ENCODE assay signal across 36 cellular contexts in genomic region chr5:107367480-107367879, GRCh38.
"Had no signal": no experiment of that assay in that cellular context is flagged by ENCODE, and none has a peak within 500 bp of the region (broad histone marks: within the 10 kb centered on the region; RNA-seq: fewer than 3 reads in every experiment).

No MANE protein-coding gene starts in this region.

- H3K27me3 Mint-ChIP-seq: activated CD4-positive, alpha-beta memory T cell treated with anti-CD3 and anti-CD28 coated beads for 36 hours; activated naive CD4-positive, alpha-beta T cell treated with anti-CD3 and anti-CD28 coated beads, Interleukin-2, amount 50 U/mL, for 24 hours; central memory CD8-positive, alpha-beta T cell; dendritic cell treated with granulocyte-macrophage colony-stimulating factor and Interleukin-4, amounts not matched to agents 40 ng/mL and 50 ng/mL, for 4 days had no signal

- H3K4me3 ChIP-seq: adrenal gland, body of pancreas, breast epithelium, cardiac muscle cell, coronary artery, dorsolateral prefrontal cortex had no signal

- H3K36me3 ChIP-seq: adrenal gland, breast epithelium, cardiac muscle cell, WERI-Rb-1 had no signal

- H3K9me3 Mint-ChIP-seq: activated B cell treated with CpG ODN at 0.5 μM for 24 hours; activated CD4-positive, alpha-beta memory T cell treated with anti-CD3 and anti-CD28 coated beads for 36 hours; activated CD4-positive, alpha-beta T cell treated with anti-CD3 and anti-CD28 coated beads, Interleukin-2, amount 10 ng/mL, durations not matched to agents 24 days and 14 days; activated naive CD4-positive, alpha-beta T cell treated with anti-CD3 and anti-CD28 coated beads for 36 hours; activated naive CD4-positive, alpha-beta T cell treated with anti-CD3 and anti-CD28 coated beads, Interleukin-2, amount 50 U/mL, for 24 hours; activated naive CD8-positive, alpha-beta T cell treated with anti-CD3 and anti-CD28 coated beads for 36 hours; activated naive CD8-positive, alpha-beta T cell treated with anti-CD3 and anti-CD28 coated beads, Interleukin-2, amount 50 U/mL, for 24 hours; activated T-helper 1 cell treated with anti-CD3 and anti-CD28 coated beads, Interleukin-12 subunit alpha, Interleukin-12 subunit beta, Interleukin-2, Interleukin-4 antibody, amounts not matched to agents 30 ng/mL and 10 ng/mL and 1 ng/mL, durations not matched to agents 14 hours and 24 hours and 36 hours; activated T-helper 2 cell treated with anti-CD3 and anti-CD28 coated beads, Interferon-gamma antibody, Interleukin-2, Interleukin-4, amounts not matched to agents 10 μg/mL and 5 μg/mL and 100 μg/mL, durations not matched to agents 14 hours and 24 hours and 36 hours; central memory CD8-positive, alpha-beta T cell; dendritic cell treated with granulocyte-macrophage colony-stimulating factor and Interleukin-4, amounts not matched to agents 40 ng/mL and 50 ng/mL, for 4 days; T-cell; T-helper 1 cell treated with Interleukin-12 subunit alpha and Interleukin-12 subunit beta and Interleukin-4 antibody, amounts not matched to agents 30 μg/mL and 1 μg/mL, for 36 hours; T-helper 2 cell treated with Interferon-gamma antibody and Interleukin-4, amounts not matched to agents 5 μg/mL and 100 μg/mL, for 36 hours had no signal

- H3K27me3 ChIP-seq: adrenal gland, body of pancreas, breast epithelium, cardiac muscle cell, dorsolateral prefrontal cortex had no signal

- DNase-seq: activated B cell treated with CpG ODN at 0.5 μM for 24 hours; activated CD4-positive, alpha-beta memory T cell treated with anti-CD3 and anti-CD28 coated beads for 36 hours; activated CD4-positive, alpha-beta T cell treated with anti-CD3 and anti-CD28 coated beads for 36 hours; activated CD4-positive, alpha-beta T cell treated with anti-CD3 and anti-CD28 coated beads, Interleukin-2, amount 10 ng/mL, durations not matched to agents 24 days and 14 days; activated CD4-positive, CD25-positive, alpha-beta regulatory T cell treated with anti-CD3 and anti-CD28 coated beads, Interleukin-2, amount 50 U/mL, for 72 hours; activated CD8-positive, alpha-beta memory T cell treated with anti-CD3 and anti-CD28 coated beads, Interleukin-2, amount 10 ng/mL, durations not matched to agents 7 days and 5 days; activated CD8-positive, alpha-beta memory T cell treated with anti-CD3 and anti-CD28 coated beads, Interleukin-2, amount 50 U/mL, for 4 hours; activated CD8-positive, alpha-beta T cell treated with anti-CD3 and anti-CD28 coated beads, Interleukin-2, amount 10 ng/mL, durations not matched to agents 7 days and 5 days; activated effector memory CD4-positive, alpha-beta T cell treated with anti-CD3 and anti-CD28 coated beads, Interleukin-2, amount 50 U/mL, for 16 hours; activated naive CD4-positive, alpha-beta T cell treated with anti-CD3 and anti-CD28 coated beads for 36 hours; activated naive CD8-positive, alpha-beta T cell treated with anti-CD3 and anti-CD28 coated beads for 36 hours; activated naive CD8-positive, alpha-beta T cell treated with anti-CD3 and anti-CD28 coated beads, Interleukin-2, amount 50 U/mL, for 24 hours; activated T-cell treated with anti-CD3 and anti-CD28 coated beads, Interleukin-2, amount 50 U/mL, for 1 hour; activated T-cell treated with anti-CD3 and anti-CD28 coated beads, Interleukin-2, amount 50 U/mL, for 48 hours; adrenal gland; amygdala; aorta; body of pancreas; dorsolateral prefrontal cortex; effector CD8-positive, alpha-beta T cell; foreskin fibroblast; head of caudate nucleus; T-cell; T1000; WERI-Rb-1 had no signal

- H3K4me1 Mint-ChIP-seq: activated naive CD8-positive, alpha-beta T cell treated with anti-CD3 and anti-CD28 coated beads for 36 hours had no signal

- H3K36me3 Mint-ChIP-seq: activated CD4-positive, alpha-beta memory T cell treated with anti-CD3 and anti-CD28 coated beads for 36 hours; activated CD8-positive, alpha-beta memory T cell treated with anti-CD3 and anti-CD28 coated beads, Interleukin-2, amount 10 ng/mL, durations not matched to agents 7 days and 5 days; activated naive CD4-positive, alpha-beta T cell treated with anti-CD3 and anti-CD28 coated beads, Interleukin-2, amount 50 U/mL, for 24 hours; activated naive CD8-positive, alpha-beta T cell treated with anti-CD3 and anti-CD28 coated beads for 36 hours; T-cell had no signal

- H3K27ac Mint-ChIP-seq: activated B cell treated with CpG ODN at 0.5 μM for 24 hours; activated CD4-positive, alpha-beta memory T cell treated with anti-CD3 and anti-CD28 coated beads for 36 hours; activated CD4-positive, alpha-beta T cell treated with anti-CD3 and anti-CD28 coated beads for 36 hours; activated CD4-positive, alpha-beta T cell treated with anti-CD3 and anti-CD28 coated beads, Interleukin-2, amount 10 ng/mL, durations not matched to agents 24 days and 14 days; activated CD8-positive, alpha-beta memory T cell treated with anti-CD3 and anti-CD28 coated beads, Interleukin-2, amount 10 ng/mL, durations not matched to agents 7 days and 5 days; activated CD8-positive, alpha-beta T cell treated with anti-CD3 and anti-CD28 coated beads, Interleukin-2, amount 10 ng/mL, durations not matched to agents 7 days and 5 days; activated naive CD4-positive, alpha-beta T cell treated with anti-CD3 and anti-CD28 coated beads for 36 hours; activated naive CD4-positive, alpha-beta T cell treated with anti-CD3 and anti-CD28 coated beads, Interleukin-2, amount 50 U/mL, for 24 hours; activated naive CD8-positive, alpha-beta T cell treated with anti-CD3 and anti-CD28 coated beads for 36 hours; activated naive CD8-positive, alpha-beta T cell treated with anti-CD3 and anti-CD28 coated beads, Interleukin-2, amount 50 U/mL, for 24 hours; activated T-helper 1 cell treated with anti-CD3 and anti-CD28 coated beads, Interleukin-12 subunit alpha, Interleukin-12 subunit beta, Interleukin-2, Interleukin-4 antibody, amounts not matched to agents 30 ng/mL and 10 ng/mL and 1 ng/mL, durations not matched to agents 14 hours and 24 hours and 36 hours; activated T-helper 2 cell treated with anti-CD3 and anti-CD28 coated beads, Interferon-gamma antibody, Interleukin-2, Interleukin-4, amounts not matched to agents 10 μg/mL and 5 μg/mL and 100 μg/mL, durations not matched to agents 14 hours and 24 hours and 36 hours; dendritic cell treated with granulocyte-macrophage colony-stimulating factor and Interleukin-4, amounts not matched to agents 40 ng/mL and 50 ng/mL, for 4 days; T-cell; T-helper 1 cell treated with Interleukin-12 subunit alpha and Interleukin-12 subunit beta and Interleukin-4 antibody, amounts not matched to agents 30 μg/mL and 1 μg/mL, for 36 hours; T-helper 2 cell treated with Interferon-gamma antibody and Interleukin-4, amounts not matched to agents 5 μg/mL and 100 μg/mL, for 36 hours had no signal

- FAIRE-seq: frontal cortex had no signal

- H3K4me1 ChIP-seq: adrenal gland, body of pancreas, breast epithelium had no signal

- H3K27ac ChIP-seq: adrenal gland, body of pancreas, breast epithelium, cardiac muscle cell, coronary artery, WERI-Rb-1 had no signal

- H3K4me3 Mint-ChIP-seq: activated B cell treated with CpG ODN at 0.5 μM for 24 hours; activated CD4-positive, alpha-beta memory T cell treated with anti-CD3 and anti-CD28 coated beads for 36 hours; activated CD4-positive, alpha-beta T cell treated with anti-CD3 and anti-CD28 coated beads for 36 hours; activated CD4-positive, alpha-beta T cell treated with anti-CD3 and anti-CD28 coated beads, Interleukin-2, amount 10 ng/mL, durations not matched to agents 24 days and 14 days; activated CD8-positive, alpha-beta memory T cell treated with anti-CD3 and anti-CD28 coated beads, Interleukin-2, amount 10 ng/mL, durations not matched to agents 7 days and 5 days; activated CD8-positive, alpha-beta T cell treated with anti-CD3 and anti-CD28 coated beads, Interleukin-2, amount 10 ng/mL, durations not matched to agents 7 days and 5 days; activated naive CD4-positive, alpha-beta T cell treated with anti-CD3 and anti-CD28 coated beads for 36 hours; activated naive CD4-positive, alpha-beta T cell treated with anti-CD3 and anti-CD28 coated beads, Interleukin-2, amount 50 U/mL, for 24 hours; activated naive CD8-positive, alpha-beta T cell treated with anti-CD3 and anti-CD28 coated beads for 36 hours; activated naive CD8-positive, alpha-beta T cell treated with anti-CD3 and anti-CD28 coated beads, Interleukin-2, amount 50 U/mL, for 24 hours; activated T-helper 1 cell treated with anti-CD3 and anti-CD28 coated beads, Interleukin-12 subunit alpha, Interleukin-12 subunit beta, Interleukin-2, Interleukin-4 antibody, amounts not matched to agents 30 ng/mL and 10 ng/mL and 1 ng/mL, durations not matched to agents 14 hours and 24 hours and 36 hours; central memory CD8-positive, alpha-beta T cell; dendritic cell treated with granulocyte-macrophage colony-stimulating factor and Interleukin-4, amounts not matched to agents 40 ng/mL and 50 ng/mL, for 4 days; T-cell; T-helper 1 cell treated with Interleukin-12 subunit alpha and Interleukin-12 subunit beta and Interleukin-4 antibody, amounts not matched to agents 30 μg/mL and 1 μg/mL, for 36 hours; T-helper 2 cell treated with Interferon-gamma antibody and Interleukin-4, amounts not matched to agents 5 μg/mL and 100 μg/mL, for 36 hours had no signal

- H3K9me3 ChIP-seq: adrenal gland, body of pancreas, breast epithelium had no signal
